ENCODE assay signal across 8 cellular contexts in the genomic region with DNA sequence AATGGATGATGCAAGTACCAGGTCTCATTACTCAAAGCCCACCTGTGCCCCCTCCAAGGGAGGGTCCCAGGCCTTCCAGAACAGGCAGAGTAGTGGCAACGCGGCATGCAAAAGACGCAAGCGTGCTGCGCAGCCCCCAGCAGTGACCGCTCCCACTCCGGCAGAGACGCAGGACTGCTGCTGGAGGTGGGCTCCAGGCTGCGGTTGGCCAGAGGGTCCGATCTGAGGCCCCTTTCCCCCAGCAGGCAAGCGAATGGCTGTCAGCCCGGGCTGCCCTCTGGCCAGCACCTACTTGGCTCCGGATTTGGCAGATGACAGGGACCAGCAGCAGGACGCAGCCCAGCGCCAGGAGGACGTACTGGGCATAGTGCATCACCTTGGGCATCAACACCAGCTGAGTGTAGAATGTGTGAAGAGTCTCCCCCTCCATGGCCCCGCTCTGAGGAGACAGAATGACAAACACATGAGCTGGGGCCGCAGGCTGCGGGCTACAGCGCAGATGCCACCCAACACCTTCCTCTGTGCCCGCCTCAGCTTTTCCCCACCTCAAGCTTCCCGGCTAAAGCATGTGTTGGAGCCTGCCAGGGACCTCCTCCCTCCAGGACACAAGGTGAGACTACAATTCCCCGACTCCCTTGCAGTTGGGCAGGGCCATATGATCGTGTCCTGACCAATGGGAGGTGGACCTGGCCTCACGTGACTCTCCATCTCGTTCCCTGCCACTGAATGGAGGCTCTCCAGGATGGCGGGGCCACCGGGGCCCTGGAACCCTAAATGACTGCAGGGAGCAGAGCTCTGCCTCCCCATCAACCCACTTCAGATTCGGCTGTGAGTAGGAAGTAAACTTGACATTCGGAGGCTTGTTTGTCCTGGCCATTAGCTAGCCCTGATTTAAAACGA.
A peak's percentile ranks its signal among the peaks of the same experiment; 100 is the strongest.
DNase-seq lines count a peak whose midpoint lies in the region; ATAC-seq and TF ChIP-seq lines count a peak whose summit lies in the region.

No MANE protein-coding gene starts in this region.

- intact Hi-C loops in left ventricle myocardium superior (cut with micrococcal nuclease): no loop called here
- intact Hi-C loops in psoas muscle (cut with DNase I): no loop called here

- no peaks in the 10 kb centered on the region for H3K27me3 ChIP-seq in psoas muscle (ENCODE audit: insufficient read depth in 3 of 3, low read length in 2 of 3)

- peak overlapping the region; percentile 49 for H3K4me3 ChIP-seq in psoas muscle

- DNase-seq in H4 (ENCODE audit: low spot score) (peak; percentile 89), amygdala (lab: John Stamatoyannopoulos, UW) (peak in 55 of 56 donors; percentile 21 to 93 (median 77)), left ventricle myocardium superior (peak; percentile 89), psoas muscle (peak; percentile 80 to 81), germinal center (ENCODE audit: low spot score) (no peak), GOT3 (lab: John Stamatoyannopoulos, UW) (no peak)

- no peaks in the 10 kb centered on the region for H3K9me3 ChIP-seq in psoas muscle

- peaks cover 0 to 5% of the 10 kb centered on the region in 2 donors for H3K36me3 ChIP-seq in psoas muscle (ENCODE audit: insufficient read depth in 1 of 2, low read depth in 1 of 2)

- no peak overlapping the region for H3K27ac ChIP-seq in psoas muscle

- peak; percentile 97 for ATAC-seq in left ventricle myocardium superior
- ATAC-seq in psoas muscle: peak; percentile 95 to 98 (median 96)
- no peak for ATAC-seq in GM19324 (IDR thresholded peaks at IDR 0.05; ENCODE audit: low FRiP score, unreplicated experiment)
- ATAC-seq in GM19351 (IDR thresholded peaks at IDR 0.05; ENCODE audit: unreplicated experiment): no peak

- TF ChIP-seq CTCF in psoas muscle (IDR thresholded peaks at IDR 0.05): no peak

- H3K4me1 ChIP-seq in psoas muscle: peaks cover 8% of the 10 kb centered on the region

- WGBS in psoas muscle, 3 donors: 63 to 69% (median 63%) methylated on average over 30 to 31 of the region's 31 CpGs

Comparison
In these comparisons a context has a peak if more than half of its experiments do, and no peak if none do; other contexts are left out.
1. DNase-seq: peak in H4 (single experiment), amygdala (55 of 56), left ventricle myocardium superior (single experiment) and psoas muscle (2 of 2); none in germinal center (single experiment) and GOT3 (single experiment).
2. ATAC-seq: peak in left ventricle myocardium superior (single experiment) and psoas muscle (4 of 4); none in GM19324 (single experiment) and GM19351 (single experiment).